ENCODE assay signal across 26 cellular contexts in the genomic region with DNA sequence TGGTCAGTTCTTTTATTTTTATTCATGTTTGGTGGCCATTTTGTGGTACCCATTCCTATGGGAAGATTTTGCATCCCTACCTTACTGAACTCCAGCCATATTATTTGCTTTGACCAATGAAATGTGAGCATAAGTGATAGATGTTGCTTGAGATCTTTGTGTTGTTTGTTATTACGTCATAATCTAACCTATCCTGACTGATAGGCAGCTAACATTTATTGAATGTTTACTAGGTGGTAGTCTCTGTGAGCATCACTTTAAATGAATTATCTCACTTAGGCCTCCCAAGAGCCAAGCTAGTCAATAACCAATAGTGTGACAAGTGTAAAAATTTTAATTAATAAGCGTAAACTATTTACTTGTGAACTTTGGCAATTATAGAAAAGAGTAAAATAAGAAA.
"Had no signal": no experiment of that assay in that cellular context is flagged by ENCODE, and none has a peak within 500 bp of the region (broad histone marks: within the 10 kb centered on the region; RNA-seq: fewer than 3 reads in every experiment).

No MANE protein-coding gene starts in this region.

- H3K27ac ChIP-seq: left lung, lower lobe of right lung, neural progenitor cell, ovary, sigmoid colon, spleen, suprapubic skin, thoracic aorta, tibial artery, uterus had no signal

- H3K36me3 ChIP-seq: neural progenitor cell, ovary, thoracic aorta, uterus had no signal

- H3K27me3 ChIP-seq: left lung, neural progenitor cell, ovary, sigmoid colon, spleen, suprapubic skin, tibial artery, uterus had no signal

- H3K9ac ChIP-seq: neural progenitor cell had no signal

- H3K4me3 ChIP-seq: left lung, lower lobe of right lung, neural progenitor cell, ovary, sigmoid colon, spleen, suprapubic skin, thoracic aorta, tibial artery, uterus had no signal

- H3K4me2 ChIP-seq: neural progenitor cell had no signal

- H3K9me3 ChIP-seq: left lung, lower lobe of right lung, ovary, sigmoid colon, suprapubic skin, thoracic aorta, tibial artery, uterus had no signal

- H2AFZ ChIP-seq: neural progenitor cell had no signal

- H3K4me1 ChIP-seq: lower lobe of right lung, neural progenitor cell, sigmoid colon, suprapubic skin, tibial artery, uterus had no signal

- ATAC-seq: left cardiac atrium; left lung; lower lobe of right lung; natural killer cell; right cardiac atrium; stimulated activated effector memory CD8-positive, alpha-beta T cell treated with anti-CD3 and anti-CD28 coated beads, Interleukin-12 subunit alpha, Interleukin-12 subunit beta, amount 100 ng/mL, for 72 hours had no signal

- FAIRE-seq: keratinocyte, small intestine had no signal

- DNase-seq: hippocampal formation; kidney glomerular epithelial cell; left cardiac atrium; left lung; lower lobe of right lung; mammary epithelial cell; mesendoderm; naive B cell; natural killer cell; nephron progenitor cell; ovary; retina; right cardiac atrium; sigmoid colon; small intestine; spleen; stimulated activated CD4-positive, alpha-beta T cell treated with anti-CD3 and anti-CD28 coated beads, Interleukin-4, amount 100 ng/mL, for 24 hours; stimulated activated naive CD4-positive, alpha-beta T cell; tibial artery; trophoblast cell; uterus had no signal
